In the genomic region with DNA sequence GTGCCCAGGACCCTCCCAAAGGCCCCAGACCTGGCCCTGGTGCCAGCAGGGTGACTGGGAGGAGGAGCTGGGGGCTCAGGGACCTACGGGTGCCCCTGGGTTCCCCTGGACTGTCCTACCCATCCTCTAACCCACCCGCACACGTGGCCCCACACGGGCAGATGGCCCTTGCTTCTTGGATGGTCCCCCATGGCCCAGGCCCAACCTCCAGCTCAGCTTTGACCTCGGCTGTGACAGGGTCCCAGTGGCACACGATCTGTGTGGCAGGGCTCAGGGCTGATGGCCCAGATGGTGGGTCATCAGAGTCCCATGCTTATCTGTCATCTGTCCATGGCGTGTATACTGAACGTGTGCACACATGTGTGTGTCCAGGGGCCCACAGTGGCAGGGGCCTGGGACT, we compare ENCODE assay signal across 17 cellular contexts. TPM values are rescaled to one million over a fixed set of nuclear protein-coding genes. Genes with fewer than 3 reads are reported as not detected.
DNase-seq lines count a peak whose midpoint lies in the region; ATAC-seq, FAIRE-seq and TF ChIP-seq lines count a peak whose summit lies in the region.
"Had no signal": no experiment of that assay in that cellular context is flagged by ENCODE, and none has a peak within 500 bp of the region (broad histone marks: within the 10 kb centered on the region; RNA-seq: fewer than 3 reads in every experiment).

No MANE protein-coding gene starts in this region.

- H3K36me3 ChIP-seq in HCT116 (ENCODE audit: control insufficient read depth in 1 of 2, insufficient read depth in 2 of 2, low read length in 2 of 2) (peaks cover 21 to 77% of the 10 kb centered on the region in 2 experiments), Panc1 (ENCODE audit: control insufficient read depth, insufficient read depth, low read length) (peaks cover 3% of the 10 kb centered on the region; the same call in 1 of the 2 replicates), kidney (ENCODE audit: control insufficient read depth in 1 of 2, insufficient read depth in 2 of 2, low read length in 2 of 2) (no peaks in the 10 kb centered on the region), sigmoid colon (no peaks in the 10 kb centered on the region)
- H3K36me3 ChIP-seq: BE2C had no signal

- peaks cover 30 to 78% of the 10 kb centered on the region in 2 experiments; a peak in 3 of 4 replicates for H3K4me1 ChIP-seq in HCT116 (ENCODE audit: control insufficient read depth in 1 of 2, insufficient read depth in 2 of 2, low read length in 2 of 2)
- peaks cover 64% of the 10 kb centered on the region for H3K4me1 ChIP-seq in Panc1 (ENCODE audit: control insufficient read depth, insufficient read depth, low read length)
- H3K4me1 ChIP-seq in kidney (ENCODE audit: control insufficient read depth in 1 of 2, insufficient read depth in 1 of 2, low read depth in 1 of 2, low read length in 2 of 2) = no peaks in the 10 kb centered on the region
- peaks cover 0 to 78% (median 75%) of the 10 kb centered on the region in 4 donors for H3K4me1 ChIP-seq in sigmoid colon
- H3K4me1 ChIP-seq: BE2C had no signal

- POLR2A ChIA-PET in HCT116 (lab: Charles Lee) = interaction anchor here (1.1 kb wide), 1 partner anchor 9 kb away, joined by 3 read pairs; no protein-coding TSS in a partner anchor
- POLR2A ChIA-PET in Panc1 (lab: Charles Lee) = no interaction called here

- WGBS in sigmoid colon, 2 donors = 81 to 90% methylated on average over 8 of the region's 8 CpGs

- H3K4me2 ChIP-seq in HCT116 (ENCODE audit: low read length) = peak overlapping the region; percentile 98
- H3K4me2 ChIP-seq: A549, GM23338 had no signal

- H3K27ac ChIP-seq in HCT116 (ENCODE audit: low read depth, low read length) = peak overlapping the region; percentile 100
- H3K27ac ChIP-seq in Panc1 (ENCODE audit: low read length) = peak overlapping the region; percentile 89
- no peak overlapping the region for H3K27ac ChIP-seq in kidney (ENCODE audit: low read depth in 2 of 2, low read length in 2 of 2)
- H3K27ac ChIP-seq in sigmoid colon = peak overlapping the region in 3 of 4 donors; percentile 79 to 96 (median 88)
- H3K27ac ChIP-seq: A549, C4-2B had no signal

- peak overlapping the region; percentile 91 for H3K9ac ChIP-seq in HCT116 (ENCODE audit: low read length)
- H3K9ac ChIP-seq in kidney (ENCODE audit: low read length in 2 of 2) = no peak overlapping the region

- H2AFZ ChIP-seq in HCT116 (ENCODE audit: low read depth, low read length, poor library complexity, severe bottlenecking) = no peak overlapping the region
- H2AFZ ChIP-seq: GM23338 had no signal

- H3K27me3 ChIP-seq in HCT116 (ENCODE audit: insufficient read depth, low read length) (no peaks in the 10 kb centered on the region), Panc1 (ENCODE audit: control insufficient read depth, insufficient read depth, low read length) (no peaks in the 10 kb centered on the region), sigmoid colon (peaks cover 7 to 28% (median 27%) of the 10 kb centered on the region in 3 donors)

- intact Hi-C loops in HCT116 (cut with micrococcal nuclease) = no loop called here
- intact Hi-C loops in Panc1 (cut with micrococcal nuclease; ENCODE audit: unreplicated experiment) = no loop called here
- intact Hi-C loops in kidney (cut with DNase I) = no loop called here
- intact Hi-C loops in sigmoid colon (cut with DNase I) = loop anchor here (5.0 kb wide), 1 partner anchor 40 kb away; no protein-coding TSS in a partner anchor

- FAIRE-seq in kidney (lab: Jason Lieb, UNC) = no peak
- FAIRE-seq: A549, G401.6, GM12891 had no signal

- BruUV-seq in HCT116 (replicated peaks; lab: Mats Ljungman, UMichigan) = no TSS peak
- BruUV-seq in Panc1 (replicated peaks; lab: Mats Ljungman, UMichigan) = no TSS peak

- TF ChIP-seq CTCF in HCT116 (IDR thresholded peaks at IDR 0.05 in 2 of 3, conservative IDR thresholded peaks at IDR 0.05 in 1 of 3; ENCODE audit: borderline replicate concordance in 1 of 3, insufficient read depth in 1 of 3, low read depth in 2 of 3, low read length in 2 of 3) (no peak), Panc1 (IDR thresholded peaks at IDR 0.05) (no peak), kidney (IDR thresholded peaks at IDR 0.05; ENCODE audit: borderline replicate concordance, extremely low read depth, insufficient read depth) (no peak), sigmoid colon (IDR thresholded peaks at IDR 0.05) (no peak)

- in situ Hi-C loops in Panc1 (cut with HindIII; ENCODE audit: low pct_unique_long_range_greater_than_20kb, low sequenced_read_pairs) = no loop called here

- H3K4me3 ChIP-seq in HCT116 (replicated peaks in 1 of 2; ENCODE audit: low read depth in 1 of 2, low read length in 2 of 2) (peak overlapping the region in 1 of 2 experiments; percentile 99; a peak in 2 of 4 replicates), Panc1 (ENCODE audit: low read depth in 2 of 2, low read length in 2 of 2) (peak overlapping the region; percentile 55 to 86; a peak in 3 of 4 replicates), kidney (ENCODE audit: low read length in 2 of 2) (no peak overlapping the region), sigmoid colon (peak overlapping the region in 1 of 4 donors; percentile 72)
- H3K4me3 ChIP-seq: A549, GM23338 had no signal

- peaks cover 33% of the 10 kb centered on the region; the same call in 1 of the 2 replicates for H4K20me1 ChIP-seq in HCT116 (ENCODE audit: insufficient read depth)

- ATAC-seq in HCT116 (no peak), Panc1 (no peak)
- ATAC-seq: A549, GM23338 had no signal

- H3K9me3 ChIP-seq in HCT116 (ENCODE audit: control insufficient read depth in 1 of 2, insufficient read depth in 1 of 2, low read depth in 1 of 2, low read length in 2 of 2) (no peaks in the 10 kb centered on the region), Panc1 (ENCODE audit: control insufficient read depth, insufficient read depth, low read depth, low read length) (no peaks in the 10 kb centered on the region), kidney (ENCODE audit: control insufficient read depth in 1 of 2, low read length in 2 of 2) (no peaks in the 10 kb centered on the region), sigmoid colon (no peaks in the 10 kb centered on the region)
- H3K9me3 ChIP-seq: A549, BE2C had no signal

- TF ChIP-seq RAD21 in HCT116 (IDR thresholded peaks at IDR 0.05; ENCODE audit: low read depth) = no peak

- no peak for TF ChIP-seq EP300 in sigmoid colon (IDR thresholded peaks at IDR 0.05)

- CTCF ChIA-PET in HCT116 (lab: Charles Lee) (no interaction called here), Panc1 (lab: Charles Lee) (no interaction called here)

- no peak for TF ChIP-seq POLR2A in HCT116 (IDR thresholded peaks at IDR 0.05; ENCODE audit: borderline replicate concordance, extremely low read depth, insufficient read depth, insufficient read length)
- no peak for TF ChIP-seq POLR2A in sigmoid colon (IDR thresholded peaks at IDR 0.05)

- H3K79me2 ChIP-seq in HCT116 (ENCODE audit: insufficient read depth, low read length) = peaks cover 91% of the 10 kb centered on the region

- no peak for DNase-seq in HCT116 (ENCODE audit: low read depth, low spot score)
- DNase-seq in Panc1 (ENCODE audit: low read depth, low spot score) = no peak
- peak; percentile 65 for DNase-seq in kidney
- no peak for DNase-seq in sigmoid colon
- no peak for DNase-seq in HCEC 1CT
- DNase-seq in cortex of kidney (lab: John Stamatoyannopoulos, UW) = no peak
- DNase-seq in effector CD8-positive, alpha-beta T cell (lab: John Stamatoyannopoulos, UW) = no peak
- DNase-seq: BE2C; CD4-positive, alpha-beta memory T cell; DMS79 treated with DMSO at 0.1 percent for 48 hours; EL; H7 had no signal

- RAD21 ChIA-PET in HCT116 (lab: Charles Lee; ENCODE audit: low non-redundant PET in 1 of 2, low total read pairs in 2 of 2, uncharacterized antibody in 2 of 2, unreplicated experiment in 2 of 2) = no interaction called here

- no peaks in the 10 kb centered on the region for H3K9me2 ChIP-seq in HCT116 (ENCODE audit: insufficient read depth)

TF ChIP-seq in HCT116, 20 proteins besides CTCF, POLR2A, EP300 and RAD21:
- no peak for TF ChIP-seq ZFX (IDR thresholded peaks at IDR 0.05)
- TF ChIP-seq MAX (IDR thresholded peaks at IDR 0.05) = no peak
- TF ChIP-seq SRF (IDR thresholded peaks at IDR 0.05; ENCODE audit: low read depth) = no peak
- peak; percentile 37; the same call in 1 of the 2 replicates for TF ChIP-seq POLR2AphosphoS5 (IDR thresholded peaks at IDR 0.05; ENCODE audit: low read depth, low read length)
- TF ChIP-seq EZH2phosphoT487 (IDR thresholded peaks at IDR 0.05; ENCODE audit: borderline replicate concordance) = no peak
- TF ChIP-seq TCF7L2 (IDR thresholded peaks at IDR 0.05; ENCODE audit: borderline replicate concordance, extremely low read depth, insufficient read depth, insufficient read length) = no peak
- no peak for TF ChIP-seq CEBPB (IDR thresholded peaks at IDR 0.05; ENCODE audit: low read depth)
- no peak for TF ChIP-seq ZNF274 (IDR thresholded peaks at IDR 0.05; ENCODE audit: low read depth, low read length)
TF ChIP-seq in HCT116: peak in this region for 1.

RNA-seq across cellular contexts. Expression of gene NTSR1, which starts 4.0 kb away (rescaled TPM):
- 187 TPM for total RNA-seq in HCT116 (2021; ENCODE audit: unreplicated experiment)
- 139 and 172 TPM in 2 replicates for polyA plus RNA-seq in HCT116 (2012)
- 44.1 TPM for total RNA-seq in Panc1 (2021; ENCODE audit: unreplicated experiment)
- 73.6 TPM for polyA plus RNA-seq in Panc1 (2012; ENCODE audit: insufficient read length)
- total RNA-seq in kidney = 0.09 TPM
- not detected for polyA plus RNA-seq in kidney (ENCODE audit: insufficient read depth, low read depth, low replicate concordance)
- 10 to 100 TPM in 3 of 4 donors, 1 to 10 TPM in 1; 5.4 to 54.0 (median 27.6) TPM for total RNA-seq in sigmoid colon
- 1 to 10 TPM in 1 of 3 donors, under 1 TPM in 1, not detected in 1; 0.60 to 1.4 TPM for polyA plus RNA-seq in sigmoid colon
- polyA plus RNA-seq: CD4-positive, alpha-beta memory T cell had no signal

Comparison
In these comparisons a context has a peak if more than half of its experiments do, and no peak if none do; other contexts are left out.
1. H3K27ac ChIP-seq: peak in HCT116 (single experiment), Panc1 (single experiment) and sigmoid colon (3 of 4); none in kidney (0 of 2).
2. H3K4me3 ChIP-seq: peak in Panc1 (2 of 2); none in kidney (0 of 2).